19 cellular contexts compared by ENCODE assay signal in the genomic region with DNA sequence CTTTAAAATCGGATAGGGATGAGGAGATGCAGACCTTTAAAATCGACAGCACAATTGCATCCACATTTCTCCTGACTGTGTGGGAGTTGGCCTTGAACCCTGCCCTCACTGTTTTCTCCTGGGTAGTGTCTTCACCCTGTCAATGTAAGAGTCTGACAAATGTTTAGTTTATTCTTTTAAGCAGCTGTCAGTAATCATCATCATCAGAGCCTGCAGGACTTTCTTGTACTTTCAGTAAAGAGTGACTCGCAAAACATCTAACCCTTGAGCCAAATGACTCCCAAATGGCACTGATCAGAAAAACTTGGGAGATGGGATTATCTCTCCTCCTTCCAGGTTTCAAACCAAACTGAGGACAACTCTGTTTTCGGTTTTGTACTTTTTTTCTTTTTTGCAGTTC.
"Had no signal": no experiment of that assay in that cellular context is flagged by ENCODE, and none has a peak within 500 bp of the region (broad histone marks: within the 10 kb centered on the region; RNA-seq: fewer than 3 reads in every experiment).

No MANE protein-coding gene starts in this region.

- H3K4me3 Mint-ChIP-seq: activated CD4-positive, alpha-beta T cell treated with anti-CD3 and anti-CD28 coated beads, Interleukin-2, amount 10 ng/mL, durations not matched to agents 24 days and 14 days; activated CD8-positive, alpha-beta T cell treated with anti-CD3 and anti-CD28 coated beads, Interleukin-2, amount 10 ng/mL, durations not matched to agents 7 days and 5 days; endodermal cell; nephron; stimulated activated naive CD8-positive, alpha-beta T cell treated with anti-CD3 and anti-CD28 coated beads, Interleukin-15, amount 100 ng/mL, for 72 hours; T-helper 2 cell treated with Interferon-gamma antibody and Interleukin-4, amounts not matched to agents 5 μg/mL and 100 μg/mL, for 36 hours; type B pancreatic cell had no signal

- H3K27ac Mint-ChIP-seq: activated CD4-positive, alpha-beta T cell treated with anti-CD3 and anti-CD28 coated beads, Interleukin-2, amount 10 ng/mL, durations not matched to agents 24 days and 14 days; activated CD8-positive, alpha-beta T cell treated with anti-CD3 and anti-CD28 coated beads, Interleukin-2, amount 10 ng/mL, durations not matched to agents 7 days and 5 days; endodermal cell; nephron; stimulated activated naive CD8-positive, alpha-beta T cell treated with anti-CD3 and anti-CD28 coated beads, Interleukin-15, amount 100 ng/mL, for 72 hours; T-helper 2 cell treated with Interferon-gamma antibody and Interleukin-4, amounts not matched to agents 5 μg/mL and 100 μg/mL, for 36 hours; type B pancreatic cell had no signal

- H3K27ac ChIP-seq: dorsolateral prefrontal cortex, prostate gland, right lobe of liver had no signal

- H3K36me3 ChIP-seq: breast epithelium, prostate gland, right lobe of liver, spleen had no signal

- H3K27me3 ChIP-seq: breast epithelium, dorsolateral prefrontal cortex, right lobe of liver, spleen had no signal

- ATAC-seq: activated CD8-positive, alpha-beta T cell treated with anti-CD3 and anti-CD28 coated beads, Interleukin-2, amount 10 ng/mL, durations not matched to agents 7 days and 5 days; right lobe of liver; stimulated activated naive CD8-positive, alpha-beta T cell treated with anti-CD3 and anti-CD28 coated beads, Interleukin-15, amount 100 ng/mL, for 72 hours had no signal

- H3K4me3 ChIP-seq: dorsolateral prefrontal cortex, prostate gland, right lobe of liver, spleen had no signal

- H3K27me3 Mint-ChIP-seq: activated CD4-positive, alpha-beta T cell treated with anti-CD3 and anti-CD28 coated beads, Interleukin-2, amount 10 ng/mL, durations not matched to agents 24 days and 14 days; type B pancreatic cell had no signal

- H3K9me3 ChIP-seq: breast epithelium, prostate gland, right lobe of liver, spleen had no signal

- H3K4me1 Mint-ChIP-seq: activated CD4-positive, alpha-beta T cell treated with anti-CD3 and anti-CD28 coated beads, Interleukin-2, amount 10 ng/mL, durations not matched to agents 24 days and 14 days; nephron; stimulated activated naive CD8-positive, alpha-beta T cell treated with anti-CD3 and anti-CD28 coated beads, Interleukin-15, amount 100 ng/mL, for 72 hours had no signal

- H3K4me1 ChIP-seq: breast epithelium, prostate gland, right lobe of liver had no signal

- DNase-seq: activated CD4-positive, alpha-beta T cell treated with anti-CD3 and anti-CD28 coated beads, Interleukin-2, amount 10 ng/mL, durations not matched to agents 24 days and 14 days; activated CD4-positive, CD25-positive, alpha-beta regulatory T cell; activated CD8-positive, alpha-beta T cell treated with anti-CD3 and anti-CD28 coated beads, Interleukin-2, amount 10 ng/mL, durations not matched to agents 7 days and 5 days; activated naive CD4-positive, alpha-beta T cell treated with Interleukin-2 at 50 U/mL for 16 hours; aorta; dorsolateral prefrontal cortex; endodermal cell; kidney glomerular epithelial cell; left ventricle myocardium superior; mesendoderm; occipital lobe; right lobe of liver; spleen; stimulated activated naive CD8-positive, alpha-beta T cell treated with anti-CD3 and anti-CD28 coated beads, Interleukin-15, amount 100 ng/mL, for 72 hours had no signal

- H3K9me3 Mint-ChIP-seq: activated CD4-positive, alpha-beta T cell treated with anti-CD3 and anti-CD28 coated beads, Interleukin-2, amount 10 ng/mL, durations not matched to agents 24 days and 14 days; endodermal cell; nephron; stimulated activated naive CD8-positive, alpha-beta T cell treated with anti-CD3 and anti-CD28 coated beads, Interleukin-15, amount 100 ng/mL, for 72 hours; T-helper 2 cell treated with Interferon-gamma antibody and Interleukin-4, amounts not matched to agents 5 μg/mL and 100 μg/mL, for 36 hours; type B pancreatic cell had no signal
